In the genomic region with DNA sequence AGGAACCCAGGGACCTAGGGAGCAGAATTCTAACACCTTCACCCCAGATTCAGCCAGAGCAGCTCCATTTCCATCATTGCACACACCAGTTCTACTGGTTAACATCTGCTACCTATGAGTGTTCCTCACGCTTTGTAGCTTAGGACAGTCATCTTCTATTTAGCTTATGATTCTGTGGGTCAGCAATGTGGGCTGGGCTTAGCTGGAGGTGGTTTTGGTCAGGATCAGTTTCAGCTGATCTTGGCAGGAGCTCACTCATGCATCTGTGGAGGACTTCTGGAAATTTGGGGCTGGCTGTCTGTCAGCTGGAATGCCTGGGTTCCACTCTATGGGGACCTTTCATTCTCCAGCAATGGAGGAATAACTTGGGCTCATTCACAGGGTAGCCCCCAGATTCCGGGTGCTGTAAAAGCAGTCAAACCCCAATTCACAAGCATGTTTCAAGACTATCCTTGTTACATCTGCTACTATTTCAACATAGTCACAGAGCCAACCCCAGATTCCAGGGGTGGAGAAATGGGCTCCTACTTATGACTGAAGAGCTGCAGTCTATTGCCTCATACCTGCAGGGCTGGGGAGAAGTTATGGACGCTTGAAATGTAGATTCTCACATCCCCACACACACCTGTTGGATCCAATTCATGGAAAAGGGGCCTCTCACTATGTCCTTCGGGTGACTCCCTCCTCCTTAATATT, we compare ENCODE assay signal across 16 cellular contexts. TPM values are rescaled to one million over a fixed set of nuclear protein-coding genes. Genes with fewer than 3 reads are reported as not detected.
DNase-seq lines count a peak whose midpoint lies in the region; ATAC-seq and TF ChIP-seq lines count a peak whose summit lies in the region.
"Had no signal": no experiment of that assay in that cellular context is flagged by ENCODE, and none has a peak within 500 bp of the region (broad histone marks: within the 10 kb centered on the region; RNA-seq: fewer than 3 reads in every experiment).

No MANE protein-coding gene starts in this region.

- ATAC-seq in foreskin keratinocyte: peak; percentile 48
- peak; percentile 97 to 99 for ATAC-seq in gastrocnemius medialis
- no peak for ATAC-seq in GM19452 (IDR thresholded peaks at IDR 0.05; ENCODE audit: unreplicated experiment)
- no peak for ATAC-seq in HG02938 (IDR thresholded peaks at IDR 0.05; ENCODE audit: unreplicated experiment)

- in situ Hi-C loops in gastrocnemius medialis (cut with MboI; ENCODE audit: low sequenced_read_pairs in 4 of 4): no loop called here

- H3K27me3 ChIP-seq in foreskin keratinocyte: no peaks in the 10 kb centered on the region
- no peaks in the 10 kb centered on the region for H3K27me3 ChIP-seq in gastrocnemius medialis
- H3K27me3 ChIP-seq in thyroid gland: no peaks in the 10 kb centered on the region
- H3K27me3 ChIP-seq: BLaER1, colonic mucosa had no signal

- intact Hi-C loops in gastrocnemius medialis (cut with DNase I; ENCODE audit: low total_unique reads) (loop anchor here (1.0 kb wide), 1 partner anchor 43 kb away; the partner anchor contains the start of gene DHODH), thyroid gland (cut with DNase I) (no loop called here)

- no peaks in the 10 kb centered on the region for H3K4me1 ChIP-seq in foreskin keratinocyte
- H3K4me1 ChIP-seq in gastrocnemius medialis: peaks cover 14 to 27% of the 10 kb centered on the region in 2 donors
- no peaks in the 10 kb centered on the region for H3K4me1 ChIP-seq in thyroid gland
- H3K4me1 ChIP-seq: BLaER1, colonic mucosa, parathyroid adenoma had no signal

- TF ChIP-seq CTCF in foreskin keratinocyte (conservative IDR thresholded peaks at IDR 0.05): no peak
- TF ChIP-seq CTCF in gastrocnemius medialis (IDR thresholded peaks at IDR 0.05 in 4 of 5, conservative IDR thresholded peaks at IDR 0.05 in 1 of 5): no peak
- TF ChIP-seq CTCF in thyroid gland (IDR thresholded peaks at IDR 0.05): no peak

- peak; percentile 19 for DNase-seq in GM04503 (ENCODE audit: low read depth)
- DNase-seq in SIG-M5 (lab: John Stamatoyannopoulos, UW): peak; percentile 10
- peak in 1 of 2 donors; percentile 39 for DNase-seq in foreskin keratinocyte
- DNase-seq in gastrocnemius medialis: peak; percentile 78 to 87
- DNase-seq in thyroid gland: no peak
- DNase-seq: amygdala, colonic mucosa, kidney glomerular epithelial cell, NCI-H187 treated with DMSO at 0.1 percent for 48 hours, NCI-H526 treated with DMSO at 0.1 percent for 48 hours had no signal

- H3K4me3 ChIP-seq in gastrocnemius medialis (no peak overlapping the region), thyroid gland (replicated peaks in 1 of 3) (no peak overlapping the region)
- H3K4me3 ChIP-seq: BLaER1, colonic mucosa had no signal

- H3K9me3 ChIP-seq in gastrocnemius medialis (no peaks in the 10 kb centered on the region), thyroid gland (no peaks in the 10 kb centered on the region)
- H3K9me3 ChIP-seq: colonic mucosa had no signal

- WGBS in thyroid gland, 2 donors: 84 to 86% methylated on average over 4 of the region's 4 CpGs

- H3K27ac ChIP-seq in foreskin keratinocyte (no peak overlapping the region), gastrocnemius medialis (peak overlapping the region; percentile 65 to 79 (median 72)), thyroid gland (no peak overlapping the region)
- H3K27ac ChIP-seq: BLaER1, colonic mucosa, parathyroid adenoma, VCaP had no signal

- H3K36me3 ChIP-seq in gastrocnemius medialis (no peaks in the 10 kb centered on the region), thyroid gland (no peaks in the 10 kb centered on the region)
- H3K36me3 ChIP-seq: colonic mucosa had no signal

- TF ChIP-seq POLR2A in gastrocnemius medialis (IDR thresholded peaks at IDR 0.05): peak; percentile 18 to 54
- no peak for TF ChIP-seq POLR2A in thyroid gland (IDR thresholded peaks at IDR 0.05)

RNA-seq across cellular contexts. Expression of gene HP, which starts 3.4 kb away (rescaled TPM):
- not detected in 2 replicates for total RNA-seq in foreskin keratinocyte
- polyA plus RNA-seq in foreskin keratinocyte: not detected in 2 replicates
- 100 to 1,000 TPM in 1 of 4 donors, 10 to 100 TPM in 1, 1 to 10 TPM in 1, not detected in 1; 1.5 to 206 (median 63.7) TPM for total RNA-seq in gastrocnemius medialis
- 10 to 100 TPM in 1 of 4 donors, 1 to 10 TPM in 1, under 1 TPM in 1, not detected in 1; 0.93 to 19.9 (median 1.3) TPM for total RNA-seq in thyroid gland
- total RNA-seq: epithelial cell of proximal tubule had no signal

RNA-seq across cellular contexts. Expression of gene HPR, which starts 12.1 kb away (rescaled TPM):
- total RNA-seq in foreskin keratinocyte: not detected in 2 replicates
- polyA plus RNA-seq in foreskin keratinocyte: not detected in 2 replicates
- total RNA-seq in gastrocnemius medialis: under 1 TPM in 1 of 4 donors, not detected in 3; 0.20 TPM
- not detected for total RNA-seq in thyroid gland
- total RNA-seq: epithelial cell of proximal tubule had no signal

RNA-seq across cellular contexts. Expression of gene DHODH, which starts 42.4 kb away (rescaled TPM):
- total RNA-seq in foreskin keratinocyte (6.7 and 9.2 TPM in 2 replicates), gastrocnemius medialis (1 to 10 TPM; 5.1 to 7.3 (median 6.7) TPM), thyroid gland (10 to 100 TPM in 1 of 4 donors, 1 to 10 TPM in 3; 5.5 to 13.4 (median 7.4) TPM)
- 6.0 and 8.1 TPM in 2 replicates for polyA plus RNA-seq in foreskin keratinocyte

RNA-seq across cellular contexts. Expression of gene TXNL4B, which starts 42.5 kb away (rescaled TPM):
- total RNA-seq in foreskin keratinocyte (8.6 and 10.3 TPM in 2 replicates), gastrocnemius medialis (10 to 100 TPM in 2 of 4 donors, 1 to 10 TPM in 2; 6.0 to 13.7 (median 10.0) TPM), thyroid gland (10 to 100 TPM; 10.7 to 15.0 (median 13.1) TPM)
- polyA plus RNA-seq in foreskin keratinocyte: 7.4 and 7.5 TPM in 2 replicates

RNA-seq across cellular contexts. Expression of gene DHX38, which starts 42.7 kb away (rescaled TPM):
- total RNA-seq in foreskin keratinocyte (46.8 and 48.5 TPM in 2 replicates), gastrocnemius medialis (10 to 100 TPM; 26.9 to 75.3 (median 53.8) TPM), thyroid gland (10 to 100 TPM; 31.7 to 52.7 (median 47.7) TPM)
- 28.8 and 29.5 TPM in 2 replicates for polyA plus RNA-seq in foreskin keratinocyte

Comparison
In these comparisons a context has a peak if more than half of its experiments do, and no peak if none do; other contexts are left out.
1. DNase-seq: peak in GM04503 (single experiment), SIG-M5 (single experiment) and gastrocnemius medialis (2 of 2); none in thyroid gland (0 of 2).
2. ATAC-seq: peak in foreskin keratinocyte (single experiment) and gastrocnemius medialis (2 of 2); none in GM19452 (single experiment) and HG02938 (single experiment).
3. H3K27ac ChIP-seq: peak in gastrocnemius medialis (4 of 4); none in foreskin keratinocyte (single experiment) and thyroid gland (0 of 3).
4. POLR2A ChIP-seq: peak in gastrocnemius medialis (2 of 2); none in thyroid gland (0 of 2).